19 cellular contexts compared by ENCODE assay signal in the genomic region with DNA sequence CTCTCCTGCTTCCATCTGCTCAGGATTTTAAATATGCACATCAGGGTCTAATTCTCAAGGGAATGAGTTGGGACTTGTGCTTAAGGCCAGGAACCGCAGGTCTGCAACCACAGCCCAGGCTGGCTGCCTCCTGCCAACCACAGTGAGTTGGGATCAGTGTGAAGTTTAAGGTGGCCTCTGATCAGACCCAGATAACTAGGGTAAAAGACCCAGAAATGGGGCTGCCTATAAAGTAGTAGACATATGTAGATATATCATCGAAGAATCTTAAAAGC.
DNase-seq lines count a peak whose midpoint lies in the region; ATAC-seq and TF ChIP-seq lines count a peak whose summit lies in the region.
"Had no signal": no experiment of that assay in that cellular context is flagged by ENCODE, and none has a peak within 500 bp of the region (broad histone marks: within the 10 kb centered on the region; RNA-seq: fewer than 3 reads in every experiment).

No MANE protein-coding gene starts in this region.

- H3K9me3 Mint-ChIP-seq in endodermal cell (no peaks in the 10 kb centered on the region), type B pancreatic cell (no peaks in the 10 kb centered on the region)
- H3K9me3 Mint-ChIP-seq: CD8-positive, alpha-beta memory T cell; memory B cell; natural killer cell treated with Interleukin-12 subunit alpha and Interleukin-12 subunit beta and Interleukin-15 and Interleukin-18, amount 100 ng/mL, for 72 hours; T-helper 1 cell treated with Interleukin-12 subunit alpha and Interleukin-12 subunit beta and Interleukin-4 antibody, amounts not matched to agents 30 μg/mL and 1 μg/mL, for 36 hours had no signal

- H3K27me3 Mint-ChIP-seq in endodermal cell (ENCODE audit: insufficient read depth) = peaks cover 4% of the 10 kb centered on the region
- no peaks in the 10 kb centered on the region for H3K27me3 Mint-ChIP-seq in type B pancreatic cell
- H3K27me3 Mint-ChIP-seq: progenitor cell of endocrine pancreas had no signal

- peak; percentile 94 for DNase-seq in NCI-H524 treated with DMSO at 0.1 percent for 48 hours (lab: John Stamatoyannopoulos, UW)
- DNase-seq in endodermal cell = peak; percentile 59
- peak; percentile 1 for DNase-seq in pons (ENCODE audit: low spot score)
- DNase-seq in type B pancreatic cell (ENCODE audit: extremely low spot score, unreplicated experiment) = no peak
- DNase-seq: activated CD4-positive, alpha-beta T cell treated with anti-CD3 and anti-CD28 coated beads, Interleukin-2, amount 50 U/mL, for 4 hours; activated gamma-delta T cell; CD8-positive, alpha-beta memory T cell; foreskin melanocyte; Peyer's patch; stimulated activated CD4-positive, alpha-beta T cell treated with anti-CD3 and anti-CD28 coated beads, Interleukin-2, amount 100 ng/mL, for 24 hours had no signal

- peaks cover 31% of the 10 kb centered on the region for H3K4me1 Mint-ChIP-seq in endodermal cell
- H3K4me1 Mint-ChIP-seq in type B pancreatic cell (ENCODE audit: unreplicated experiment) = peaks cover 28% of the 10 kb centered on the region

- H3K27me3 ChIP-seq in endodermal cell (ENCODE audit: control insufficient read depth, insufficient read depth, low read length, poor library complexity, severe bottlenecking) = no peaks in the 10 kb centered on the region
- H3K27me3 ChIP-seq: cardiac muscle cell, Peyer's patch had no signal

- H3K4me3 Mint-ChIP-seq in endodermal cell = no peak overlapping the region
- no peak overlapping the region for H3K4me3 Mint-ChIP-seq in type B pancreatic cell
- H3K4me3 Mint-ChIP-seq: memory B cell; natural killer cell treated with Interleukin-12 subunit alpha and Interleukin-12 subunit beta and Interleukin-15 and Interleukin-18, amount 100 ng/mL, for 72 hours; T-helper 1 cell treated with Interleukin-12 subunit alpha and Interleukin-12 subunit beta and Interleukin-4 antibody, amounts not matched to agents 30 μg/mL and 1 μg/mL, for 36 hours had no signal

- H3K27ac Mint-ChIP-seq in endodermal cell (no peak overlapping the region), type B pancreatic cell (no peak overlapping the region)
- H3K27ac Mint-ChIP-seq: memory B cell; natural killer cell treated with Interleukin-12 subunit alpha and Interleukin-12 subunit beta and Interleukin-15 and Interleukin-18, amount 100 ng/mL, for 72 hours; T-helper 1 cell treated with Interleukin-12 subunit alpha and Interleukin-12 subunit beta and Interleukin-4 antibody, amounts not matched to agents 30 μg/mL and 1 μg/mL, for 36 hours had no signal

- H3K4me1 ChIP-seq in endodermal cell (ENCODE audit: control insufficient read depth, insufficient read depth, low read length) = no peaks in the 10 kb centered on the region
- H3K4me1 ChIP-seq: Peyer's patch had no signal

- peaks cover 11% of the 10 kb centered on the region for H3K36me3 ChIP-seq in endodermal cell (ENCODE audit: control insufficient read depth, insufficient read depth, low read length)
- H3K36me3 ChIP-seq: cardiac muscle cell, HAP-1, Peyer's patch had no signal

- H3K9ac ChIP-seq in endodermal cell (ENCODE audit: extremely low read depth, low read length, poor library complexity, severe bottlenecking) = no peak overlapping the region

- H3K27ac ChIP-seq in endodermal cell (ENCODE audit: low read depth, low read length) = no peak overlapping the region
- H3K27ac ChIP-seq: cardiac muscle cell, Peyer's patch had no signal

- TF ChIP-seq CTCF in endodermal cell (conservative IDR thresholded peaks at IDR 0.05) (no peak), type B pancreatic cell (conservative IDR thresholded peaks at IDR 0.05) (no peak)

- peaks cover 55% of the 10 kb centered on the region for H3K36me3 Mint-ChIP-seq in endodermal cell (ENCODE audit: low read depth)
- peaks cover 15% of the 10 kb centered on the region for H3K36me3 Mint-ChIP-seq in type B pancreatic cell
- H3K36me3 Mint-ChIP-seq: CD8-positive, alpha-beta memory T cell; memory B cell; natural killer cell treated with Interleukin-12 subunit alpha and Interleukin-12 subunit beta and Interleukin-15 and Interleukin-18, amount 100 ng/mL, for 72 hours had no signal

- 85% methylated on average over 1 of the region's 2 CpGs; no CpG with 5 or more reads in 1 of the 2 experiments for WGBS in endodermal cell (ENCODE audit: insufficient coverage in 1 of 2, insufficient read length in 1 of 2), 2 experiments

- ATAC-seq in GM18511 (IDR thresholded peaks at IDR 0.05; ENCODE audit: unreplicated experiment) (peak; percentile 19), HG02852 (IDR thresholded peaks at IDR 0.05; ENCODE audit: unreplicated experiment) (no peak), GM21423 (IDR thresholded peaks at IDR 0.05; ENCODE audit: unreplicated experiment) (no peak)
- ATAC-seq: natural killer cell treated with Interleukin-12 subunit alpha and Interleukin-12 subunit beta and Interleukin-15 and Interleukin-18, amount 100 ng/mL, for 72 hours had no signal

- H3K4me3 ChIP-seq in endodermal cell (ENCODE audit: low read length) = no peak overlapping the region
- H3K4me3 ChIP-seq: cardiac muscle cell, HAP-1, Peyer's patch had no signal

- H3K9me3 ChIP-seq in endodermal cell (ENCODE audit: control insufficient read depth, low read length) = no peaks in the 10 kb centered on the region
- H3K9me3 ChIP-seq: HAP-1, Peyer's patch had no signal
